ENCODE assay signal across 8 cellular contexts in genomic region chr19:3210347-3211017, GRCh38. TPM values are rescaled to one million over a fixed set of nuclear protein-coding genes. Genes with fewer than 3 reads are reported as not detected.
DNase-seq lines count a peak whose midpoint lies in the region; ATAC-seq and TF ChIP-seq lines count a peak whose summit lies in the region.

No MANE protein-coding gene starts in this region.

- no peak for ATAC-seq in GM21576 (IDR thresholded peaks at IDR 0.05; ENCODE audit: unreplicated experiment)

- peak; percentile 78 for TF ChIP-seq CTCF in choroid plexus epithelial cell (conservative IDR thresholded peaks at IDR 0.05; ENCODE audit: low read depth, low read length)

- in situ Hi-C loops in G401 (cut with HindIII; ENCODE audit: low sequenced_read_pairs): no loop called here

- DNase-seq in G401 (ENCODE audit: low spot score) (peak; percentile 29), LHCN-M2 (ENCODE audit: low read depth) (peak; percentile 21), choroid plexus epithelial cell (ENCODE audit: low read depth) (peak; percentile 41), lung microvascular endothelial cell (ENCODE audit: low read depth in 2 of 2) (peak; percentile 43 to 62), DMS79 treated with DMSO at 0.1 percent for 48 hours (lab: John Stamatoyannopoulos, UW) (no peak)
- peak; percentile 46 for DNase-seq in activated CD4-positive, alpha-beta T cell treated with anti-CD3 and anti-CD28 coated beads for 1 hour
- DNase-seq in stimulated activated CD8-positive, alpha-beta memory T cell treated with anti-CD3 and anti-CD28 coated beads, Interleukin-7, amount 100 ng/mL, for 24 hours (ENCODE audit: low read depth): peak; percentile 43

- no peak overlapping the region for H3K4me3 ChIP-seq in choroid plexus epithelial cell (ENCODE audit: low read depth, low read length)

RNA-seq across cellular contexts. Expression of gene CELF5, which starts 14.0 kb away (rescaled TPM):
- total RNA-seq in G401 (2014; rRNA removed; shearing (Covaris generic)): 1.5 and 1.7 TPM in 2 replicates
- total RNA-seq in LHCN-M2 (2014; rRNA removed) (not detected in 2 replicates), lung microvascular endothelial cell (not detected in 2 replicates)
- not detected for polyA plus RNA-seq in LHCN-M2 (2012)

RNA-seq across cellular contexts. Expression of gene NCLN, which starts 24.8 kb away (rescaled TPM):
- 77.5 and 82.5 TPM in 2 replicates for total RNA-seq in G401 (2014; rRNA removed; shearing (Covaris generic))
- total RNA-seq in LHCN-M2 (2014; rRNA removed) (105 and 118 TPM in 2 replicates), lung microvascular endothelial cell (26.2 and 31.2 TPM in 2 replicates)
- 71.1 TPM for polyA plus RNA-seq in LHCN-M2 (2012)

RNA-seq across cellular contexts. Expression of gene S1PR4, which starts 31.9 kb away (rescaled TPM):
- total RNA-seq in G401 (2014; rRNA removed; shearing (Covaris generic)): not detected in 2 replicates
- total RNA-seq in LHCN-M2 (2014; rRNA removed): not detected in 2 replicates
- not detected for polyA plus RNA-seq in LHCN-M2 (2012)
- total RNA-seq in lung microvascular endothelial cell: under 0.01 and 0.44 TPM in 2 replicates
